12 cellular contexts compared by ENCODE assay signal in genomic region chr19:18605546-18606280, GRCh38. TPM values are rescaled to one million over a fixed set of nuclear protein-coding genes. Genes with fewer than 3 reads are reported as not detected.
DNase-seq lines count a peak whose midpoint lies in the region; ATAC-seq, FAIRE-seq and TF ChIP-seq lines count a peak whose summit lies in the region.
"Had no signal": no experiment of that assay in that cellular context is flagged by ENCODE, and none has a peak within 500 bp of the region (broad histone marks: within the 10 kb centered on the region; RNA-seq: fewer than 3 reads in every experiment).

No MANE protein-coding gene starts in this region.

- BruUV-seq in K562 (replicated peaks; lab: Mats Ljungman, UMichigan): no TSS peak

- H4K20me1 ChIP-seq in K562 (replicated peaks; ENCODE audit: control insufficient read depth, insufficient read depth, low read length): peaks cover 22% of the 10 kb centered on the region

- H3K79me2 ChIP-seq in K562 (ENCODE audit: control insufficient read depth, insufficient read depth, low read length): no peaks in the 10 kb centered on the region

- TF ChIP-seq EP300 in K562 (IDR thresholded peaks at IDR 0.05; ENCODE audit: low read length): no peak

- ATAC-seq in K562 (no peak), pancreas (no peak), GM21717 (IDR thresholded peaks at IDR 0.05; ENCODE audit: unreplicated experiment) (no peak)

- TF ChIP-seq CTCF in left ventricle myocardium inferior (IDR thresholded peaks at IDR 0.05; ENCODE audit: borderline replicate concordance): no peak
- TF ChIP-seq CTCF in K562 (IDR thresholded peaks at IDR 0.05 in 2 of 3, conservative IDR thresholded peaks at IDR 0.05 in 1 of 3; ENCODE audit: insufficient read depth in 2 of 3, low read depth in 1 of 3, low read length in 3 of 3): no peak
- TF ChIP-seq CTCF in vagina (IDR thresholded peaks at IDR 0.05): no peak
- no peak for TF ChIP-seq CTCF in pancreas (IDR thresholded peaks at IDR 0.05)

- no peak for FAIRE-seq in K562 (lab: Jason Lieb, UNC)
- no peak for FAIRE-seq in pancreas (lab: Jason Lieb, UNC)
- FAIRE-seq: GM12891 had no signal

- no peaks in the 10 kb centered on the region for H3K36me3 ChIP-seq in left ventricle myocardium inferior
- no peaks in the 10 kb centered on the region for H3K36me3 ChIP-seq in K562 (ENCODE audit: control insufficient read depth, insufficient read depth, low read length)
- peaks cover 3% of the 10 kb centered on the region for H3K36me3 ChIP-seq in mesodermal cell (ENCODE audit: control insufficient read depth, insufficient read depth, low read length)
- no peaks in the 10 kb centered on the region for H3K36me3 ChIP-seq in vagina
- no peaks in the 10 kb centered on the region for H3K36me3 ChIP-seq in pancreas

- H2AFZ ChIP-seq in K562 (ENCODE audit: low read depth, low read length): no peak overlapping the region

- no peak for DNase-seq in left ventricle myocardium inferior
- DNase-seq in cardiac septum (ENCODE audit: low spot score): no peak
- DNase-seq in K562 (ENCODE audit: extremely low read depth in 1 of 4, low spot score in 3 of 4): peak in 2 of 4 experiments; percentile 48 to 54
- DNase-seq in vagina (ENCODE audit: extremely low spot score in 2 of 2): no peak
- no peak for DNase-seq in pancreas
- DNase-seq in GM19240 (ENCODE audit: insufficient read length, low spot score): no peak
- DNase-seq: body of pancreas had no signal

- peak overlapping the region; percentile 56 for H3K4me3 ChIP-seq in left ventricle myocardium inferior
- H3K4me3 ChIP-seq in K562: no peak overlapping the region
- peak overlapping the region; percentile 32 for H3K4me3 ChIP-seq in mesodermal cell (ENCODE audit: extremely low read depth, insufficient read depth, low read length, poor library complexity, severe bottlenecking)
- H3K4me3 ChIP-seq in vagina: peak overlapping the region; percentile 11 to 29
- peak overlapping the region in 2 of 4 donors; percentile 5 to 16 for H3K4me3 ChIP-seq in pancreas
- H3K4me3 ChIP-seq: body of pancreas had no signal

- H3K9me1 ChIP-seq in K562 (ENCODE audit: control insufficient read depth, insufficient read depth, low read length): no peaks in the 10 kb centered on the region

- peaks cover 96% of the 10 kb centered on the region for H3K27me3 ChIP-seq in left ventricle myocardium inferior (ENCODE audit: low read depth)
- H3K27me3 ChIP-seq in K562 (ENCODE audit: control insufficient read depth in 2 of 2, insufficient read depth in 2 of 2, low read length in 2 of 2): peaks cover 32 to 57% of the 10 kb centered on the region in 2 experiments
- peaks cover 4% of the 10 kb centered on the region for H3K27me3 ChIP-seq in vagina
- H3K27me3 ChIP-seq in pancreas: peaks cover 0 to 29% (median 6%) of the 10 kb centered on the region in 4 donors

- POLR2A ChIA-PET in K562 (lab: Yijun Ruan, JAX): no interaction called here

- peaks cover 51% of the 10 kb centered on the region for H3K4me1 ChIP-seq in left ventricle myocardium inferior
- H3K4me1 ChIP-seq in K562 (replicated peaks in 1 of 2; ENCODE audit: control insufficient read depth in 2 of 2, insufficient read depth in 2 of 2, low read length in 2 of 2): peaks cover 0 to 49% of the 10 kb centered on the region in 2 experiments; a peak in 2 of 5 replicates
- peaks cover 35% of the 10 kb centered on the region for H3K4me1 ChIP-seq in mesodermal cell (ENCODE audit: control insufficient read depth, insufficient read depth, low read length, poor library complexity, severe bottlenecking)
- H3K4me1 ChIP-seq in vagina: peaks cover 17% of the 10 kb centered on the region
- H3K4me1 ChIP-seq in pancreas: peaks cover 0 to 5% (median 0%) of the 10 kb centered on the region in 3 donors

- H3K9me3 ChIP-seq in left ventricle myocardium inferior (replicated peaks): no peaks in the 10 kb centered on the region
- no peaks in the 10 kb centered on the region for H3K9me3 ChIP-seq in K562 (replicated peaks; ENCODE audit: control insufficient read depth, insufficient read depth, low read depth, low read length)
- H3K9me3 ChIP-seq in mesodermal cell (ENCODE audit: control insufficient read depth, low read length): no peaks in the 10 kb centered on the region
- no peaks in the 10 kb centered on the region for H3K9me3 ChIP-seq in vagina
- no peaks in the 10 kb centered on the region for H3K9me3 ChIP-seq in pancreas
- H3K9me3 ChIP-seq: body of pancreas had no signal

- 14% methylated on average over 19 of the region's 65 CpGs for WGBS in K562 (ENCODE audit: insufficient coverage, low coverage, missing lambda C conversion rate)
- WGBS in mesodermal cell (ENCODE audit: insufficient coverage in 2 of 2), 2 experiments: 4% methylated on average over 45 to 54 of the region's 65 CpGs
- WGBS in pancreas, 2 donors: 3 to 4% methylated on average over 51 to 65 of the region's 65 CpGs

- intact Hi-C loops in left ventricle myocardium inferior (cut with micrococcal nuclease): no loop called here
- intact Hi-C loops in cardiac septum (cut with DNase I): no loop called here
- intact Hi-C loops in K562 (cut with micrococcal nuclease): no loop called here
- intact Hi-C loops in vagina (cut with DNase I): no loop called here
- intact Hi-C loops in pancreas (cut with DNase I): no loop called here

- H3K4me2 ChIP-seq in K562 (ENCODE audit: insufficient read depth, low read length): no peak overlapping the region

- TF ChIP-seq POLR2A in K562 (conservative IDR thresholded peaks at IDR 0.05) (no peak), vagina (IDR thresholded peaks at IDR 0.05) (no peak)

- in situ Hi-C loops in K562 (cut with MboI): no loop called here

- H3K9ac ChIP-seq in K562 (ENCODE audit: insufficient read depth in 1 of 2, low read depth in 2 of 2, low read length in 2 of 2): no peak overlapping the region; a peak in 1 of 4 replicates

- TF ChIP-seq RAD21 in K562 (CRISPR knock-in tag; conservative IDR thresholded peaks at IDR 0.05 in 1 of 2, IDR thresholded peaks at IDR 0.05 in 1 of 2): no peak

- CTCF ChIA-PET in K562 (lab: Yijun Ruan, JAX; ENCODE audit: low intra/inter-chr PET ratio): no interaction called here

- H3K27ac ChIP-seq in left ventricle myocardium inferior (replicated peaks) (no peak overlapping the region), K562 (ENCODE audit: extremely low read depth, low read depth, low read length) (no peak overlapping the region), mesodermal cell (ENCODE audit: low read depth, low read length, severe bottlenecking) (no peak overlapping the region), vagina (no peak overlapping the region), pancreas (no peak overlapping the region)
- H3K27ac ChIP-seq: body of pancreas, C4-2B had no signal

RNA-seq across cellular contexts. Expression of gene CRLF1, which starts 0.9 kb away (rescaled TPM):
- total RNA-seq in left ventricle myocardium inferior (20.0 TPM), cardiac septum (29.6 TPM), K562 (2014; rRNA removed) (2.9 and 5.2 TPM in 2 replicates), K562 (2014; rRNA removed; fragmentation: Illumina TruSeq; extraction: Trizol) (0.98 and 1.1 TPM in 2 replicates), K562 (2015; rRNA removed; fragmentation: Illumina TruSeq; extraction: Trizol) (1.5 and 1.6 TPM in 2 replicates), K562 (2021) (3.3 and 5.6 TPM in 2 replicates), vagina (15.2 TPM), pancreas (1 to 10 TPM in 5 of 6 donors, under 1 TPM in 1; 0.87 to 9.1 (median 4.1) TPM)
- 2.2 TPM in 1 of 2 replicates, not detected in the other for total RNA-seq in K562 (2011; cell fraction: chromatin; rRNA removed; ENCODE audit: low replicate concordance)
- 0.79 and 2.8 TPM in 2 replicates for total RNA-seq in K562 (2011; cell fraction: nucleolus; rRNA removed)
- 1.1 and 1.8 TPM in 2 replicates for total RNA-seq in K562 (2011; cell fraction: nucleoplasm; rRNA removed)
- polyA plus RNA-seq in K562 (2011; rRNA removed) (0.85 and 2.3 TPM in 2 replicates), K562 (2014; fragmentation: Illumina TruSeq; extraction: Trizol) (0.90 and 1.2 TPM in 2 replicates), K562 (2014; fragmentation: Nextera tagmentation; extraction: Ambion mirVana) (1 to 10 TPM; 1.7 to 1.8 TPM), K562 (2014; rRNA removed) (3.6 and 3.9 TPM in 2 replicates), pancreas (10 to 100 TPM in 1 of 2 donors, 1 to 10 TPM in 1; 9.6 to 20.3 TPM)
- 1.8 and 1.9 TPM in 2 replicates for polyA plus RNA-seq in K562 (2011; cell fraction: cytosol; rRNA removed)
- polyA plus RNA-seq in K562 (2011; cell fraction: nucleus; rRNA removed): 1.1 and 3.9 TPM in 2 replicates
- polyA plus RNA-seq in K562 (2012): 3.7 and 4.7 TPM in 2 replicates
- polyA minus RNA-seq in K562 (2011; rRNA and poly(A)+ RNA removed): not detected in 2 replicates
- 4.5 TPM in 1 of 2 replicates, not detected in the other for polyA minus RNA-seq in K562 (2011; cell fraction: cytosol; rRNA and poly(A)+ RNA removed)
- polyA minus RNA-seq in K562 (2011; cell fraction: nucleus; rRNA and poly(A)+ RNA removed): 0.22 TPM in 1 of 2 replicates, not detected in the other
- polyA plus RNA-seq in mesodermal cell (2013, experiment 1 of 2): 75.5 TPM
- 53.2 TPM for polyA plus RNA-seq in mesodermal cell (2013, experiment 2 of 2)

RNA-seq across cellular contexts. Expression of gene TMEM59L, which starts 7.0 kb away (rescaled TPM):
- 1.5 TPM for total RNA-seq in left ventricle myocardium inferior
- 3.0 TPM for total RNA-seq in cardiac septum
- 0.23 TPM in 1 of 2 replicates, not detected in the other for total RNA-seq in K562 (2011; cell fraction: chromatin; rRNA removed; ENCODE audit: low replicate concordance)
- total RNA-seq in K562 (2011; cell fraction: nucleolus; rRNA removed): 0.33 TPM in 1 of 2 replicates, not detected in the other
- 1.7 TPM in 1 of 2 replicates, not detected in the other for total RNA-seq in K562 (2011; cell fraction: nucleoplasm; rRNA removed)
- not detected in 2 replicates for total RNA-seq in K562 (2014; rRNA removed)
- total RNA-seq in K562 (2014; rRNA removed; fragmentation: Illumina TruSeq; extraction: Trizol): not detected in 2 replicates
- not detected in 2 replicates for total RNA-seq in K562 (2015; rRNA removed; fragmentation: Illumina TruSeq; extraction: Trizol)
- not detected in 2 replicates for total RNA-seq in K562 (2021)
- not detected in 2 replicates for polyA plus RNA-seq in K562 (2011; rRNA removed)
- polyA plus RNA-seq in K562 (2011; cell fraction: cytosol; rRNA removed): 0.18 TPM in 1 of 2 replicates, not detected in the other
- 0.47 and 1.00 TPM in 2 replicates for polyA plus RNA-seq in K562 (2011; cell fraction: nucleus; rRNA removed)
- polyA plus RNA-seq in K562 (2012): 0.10 and 0.48 TPM in 2 replicates
- 0.25 TPM in 1 of 2 replicates, not detected in the other for polyA plus RNA-seq in K562 (2014; fragmentation: Illumina TruSeq; extraction: Trizol)
- polyA plus RNA-seq in K562 (2014; fragmentation: Nextera tagmentation; extraction: Ambion mirVana): not detected
- 0.37 TPM in 1 of 2 replicates, not detected in the other for polyA plus RNA-seq in K562 (2014; rRNA removed)
- not detected in 2 replicates for polyA minus RNA-seq in K562 (2011; rRNA and poly(A)+ RNA removed)
- not detected in 2 replicates for polyA minus RNA-seq in K562 (2011; cell fraction: cytosol; rRNA and poly(A)+ RNA removed)
- polyA minus RNA-seq in K562 (2011; cell fraction: nucleus; rRNA and poly(A)+ RNA removed): not detected in 2 replicates
- polyA plus RNA-seq in mesodermal cell (2013, experiment 1 of 2): 14.7 TPM
- 10.4 TPM for polyA plus RNA-seq in mesodermal cell (2013, experiment 2 of 2)
- total RNA-seq in vagina: 4.2 TPM
- 1 to 10 TPM in 2 of 6 donors, under 1 TPM in 4; 0.56 to 4.4 (median 0.94) TPM for total RNA-seq in pancreas
- 1 to 10 TPM; 5.2 to 8.9 TPM for polyA plus RNA-seq in pancreas
- total RNA-seq: RPMI7951 had no signal

RNA-seq across cellular contexts. Expression of gene REX1BD, which starts 17.1 kb away (rescaled TPM):
- 76.6 TPM for total RNA-seq in left ventricle myocardium inferior
- total RNA-seq in cardiac septum: 58.9 TPM
- 18.7 and 60.0 TPM in 2 replicates for total RNA-seq in K562 (2011; cell fraction: chromatin; rRNA removed; ENCODE audit: low replicate concordance)
- total RNA-seq in K562 (2011; cell fraction: nucleolus; rRNA removed): 56.3 and 62.2 TPM in 2 replicates
- total RNA-seq in K562 (2011; cell fraction: nucleoplasm; rRNA removed): 43.5 and 57.0 TPM in 2 replicates
- 118 and 136 TPM in 2 replicates for total RNA-seq in K562 (2014; rRNA removed)
- total RNA-seq in K562 (2014; rRNA removed; fragmentation: Illumina TruSeq; extraction: Trizol): 4.8 and 7.2 TPM in 2 replicates
- 17.4 and 17.7 TPM in 2 replicates for total RNA-seq in K562 (2015; rRNA removed; fragmentation: Illumina TruSeq; extraction: Trizol)
- 78.5 and 87.0 TPM in 2 replicates for total RNA-seq in K562 (2021)
- 13.8 and 19.2 TPM in 2 replicates for polyA plus RNA-seq in K562 (2011; rRNA removed)
- 34.7 and 78.2 TPM in 2 replicates for polyA plus RNA-seq in K562 (2011; cell fraction: cytosol; rRNA removed)
- 180 and 217 TPM in 2 replicates for polyA plus RNA-seq in K562 (2011; cell fraction: nucleus; rRNA removed)
- polyA plus RNA-seq in K562 (2012): 58.6 and 65.4 TPM in 2 replicates
- 5.7 and 8.4 TPM in 2 replicates for polyA plus RNA-seq in K562 (2014; fragmentation: Illumina TruSeq; extraction: Trizol)
- 1 to 10 TPM; 1.9 to 4.7 TPM for polyA plus RNA-seq in K562 (2014; fragmentation: Nextera tagmentation; extraction: Ambion mirVana)
- 102 and 115 TPM in 2 replicates for polyA plus RNA-seq in K562 (2014; rRNA removed)
- polyA minus RNA-seq in K562 (2011; rRNA and poly(A)+ RNA removed): 1.2 and 1.4 TPM in 2 replicates
- polyA minus RNA-seq in K562 (2011; cell fraction: cytosol; rRNA and poly(A)+ RNA removed): 11.4 and 17.5 TPM in 2 replicates
- 9.3 and 9.8 TPM in 2 replicates for polyA minus RNA-seq in K562 (2011; cell fraction: nucleus; rRNA and poly(A)+ RNA removed)
- polyA plus RNA-seq in mesodermal cell (2013, experiment 1 of 2): 45.8 TPM
- polyA plus RNA-seq in mesodermal cell (2013, experiment 2 of 2): 41.5 TPM
- 124 TPM for total RNA-seq in vagina
- total RNA-seq in pancreas: 10 to 100 TPM; 30.0 to 46.2 (median 36.1) TPM
- 100 to 1,000 TPM; 122 to 158 TPM for polyA plus RNA-seq in pancreas

RNA-seq across cellular contexts. Expression of gene KLHL26, which starts 31.1 kb away (rescaled TPM):
- 6.2 TPM for total RNA-seq in left ventricle myocardium inferior
- total RNA-seq in cardiac septum: 5.4 TPM
- total RNA-seq in K562 (2011; cell fraction: chromatin; rRNA removed; ENCODE audit: low replicate concordance): 3.8 and 13.3 TPM in 2 replicates
- 8.0 and 10.7 TPM in 2 replicates for total RNA-seq in K562 (2011; cell fraction: nucleolus; rRNA removed)
- total RNA-seq in K562 (2011; cell fraction: nucleoplasm; rRNA removed): 5.5 and 6.2 TPM in 2 replicates
- total RNA-seq in K562 (2014; rRNA removed): 2.4 and 6.7 TPM in 2 replicates
- 0.80 and 1.0 TPM in 2 replicates for total RNA-seq in K562 (2014; rRNA removed; fragmentation: Illumina TruSeq; extraction: Trizol)
- total RNA-seq in K562 (2015; rRNA removed; fragmentation: Illumina TruSeq; extraction: Trizol): 1.3 and 1.8 TPM in 2 replicates
- total RNA-seq in K562 (2021): 12.7 and 13.3 TPM in 2 replicates
- 1.4 and 2.2 TPM in 2 replicates for polyA plus RNA-seq in K562 (2011; rRNA removed)
- 2.5 and 3.6 TPM in 2 replicates for polyA plus RNA-seq in K562 (2011; cell fraction: cytosol; rRNA removed)
- polyA plus RNA-seq in K562 (2011; cell fraction: nucleus; rRNA removed): 5.2 and 8.7 TPM in 2 replicates
- polyA plus RNA-seq in K562 (2012): 3.4 and 6.6 TPM in 2 replicates
- polyA plus RNA-seq in K562 (2014; fragmentation: Illumina TruSeq; extraction: Trizol): 1.9 and 3.1 TPM in 2 replicates
- polyA plus RNA-seq in K562 (2014; fragmentation: Nextera tagmentation; extraction: Ambion mirVana): under 1 TPM; 0.13 to 0.17 TPM
- polyA plus RNA-seq in K562 (2014; rRNA removed): 3.3 and 5.1 TPM in 2 replicates
- polyA minus RNA-seq in K562 (2011; rRNA and poly(A)+ RNA removed): 1.2 and 1.7 TPM in 2 replicates
- polyA minus RNA-seq in K562 (2011; cell fraction: cytosol; rRNA and poly(A)+ RNA removed): 8.2 and 19.0 TPM in 2 replicates
- polyA minus RNA-seq in K562 (2011; cell fraction: nucleus; rRNA and poly(A)+ RNA removed): 2.2 and 4.8 TPM in 2 replicates
- polyA plus RNA-seq in mesodermal cell (2013, experiment 1 of 2): 4.4 TPM
- 4.5 TPM for polyA plus RNA-seq in mesodermal cell (2013, experiment 2 of 2)
- total RNA-seq in vagina: 8.3 TPM
- total RNA-seq in pancreas: 1 to 10 TPM; 4.6 to 7.8 (median 6.0) TPM
- polyA plus RNA-seq in pancreas: 1 to 10 TPM; 3.2 to 4.1 TPM

RNA-seq across cellular contexts. Expression of gene UBA52, which starts 34.1 kb away (rescaled TPM):
- 643 TPM for total RNA-seq in left ventricle myocardium inferior
- 573 TPM for total RNA-seq in cardiac septum
- 157 and 351 TPM in 2 replicates for total RNA-seq in K562 (2011; cell fraction: chromatin; rRNA removed; ENCODE audit: low replicate concordance)
- total RNA-seq in K562 (2011; cell fraction: nucleolus; rRNA removed): 427 and 474 TPM in 2 replicates
- 616 and 1,019 TPM in 2 replicates for total RNA-seq in K562 (2011; cell fraction: nucleoplasm; rRNA removed)
- 1,110 and 1,524 TPM in 2 replicates for total RNA-seq in K562 (2014; rRNA removed)
- total RNA-seq in K562 (2014; rRNA removed; fragmentation: Illumina TruSeq; extraction: Trizol): 1,512 and 1,662 TPM in 2 replicates
- 1,433 and 1,470 TPM in 2 replicates for total RNA-seq in K562 (2015; rRNA removed; fragmentation: Illumina TruSeq; extraction: Trizol)
- total RNA-seq in K562 (2021): 2,028 and 2,215 TPM in 2 replicates
- polyA plus RNA-seq in K562 (2011; rRNA removed): 1,733 and 2,197 TPM in 2 replicates
- polyA plus RNA-seq in K562 (2011; cell fraction: cytosol; rRNA removed): 4,493 and 4,718 TPM in 2 replicates
- 1,163 and 1,235 TPM in 2 replicates for polyA plus RNA-seq in K562 (2011; cell fraction: nucleus; rRNA removed)
- polyA plus RNA-seq in K562 (2012): 2,878 and 4,513 TPM in 2 replicates
- polyA plus RNA-seq in K562 (2014; fragmentation: Illumina TruSeq; extraction: Trizol): 2,671 and 2,751 TPM in 2 replicates
- polyA plus RNA-seq in K562 (2014; fragmentation: Nextera tagmentation; extraction: Ambion mirVana): 1,000 to 10,000 TPM; 2,213 to 2,563 TPM
- polyA plus RNA-seq in K562 (2014; rRNA removed): 1,690 and 2,247 TPM in 2 replicates
- polyA minus RNA-seq in K562 (2011; rRNA and poly(A)+ RNA removed): 1,555 and 1,880 TPM in 2 replicates
- 757 and 815 TPM in 2 replicates for polyA minus RNA-seq in K562 (2011; cell fraction: cytosol; rRNA and poly(A)+ RNA removed)
- 165 and 281 TPM in 2 replicates for polyA minus RNA-seq in K562 (2011; cell fraction: nucleus; rRNA and poly(A)+ RNA removed)
- polyA plus RNA-seq in mesodermal cell (2013, experiment 1 of 2): 1,619 TPM
- polyA plus RNA-seq in mesodermal cell (2013, experiment 2 of 2): 1,435 TPM
- 747 TPM for total RNA-seq in vagina
- total RNA-seq in pancreas: 100 to 1,000 TPM; 522 to 838 (median 679) TPM
- polyA plus RNA-seq in pancreas: 100 to 1,000 TPM; 402 to 680 TPM
